Comparison of ENCODE assay signal across 25 cellular contexts in the genomic region with DNA sequence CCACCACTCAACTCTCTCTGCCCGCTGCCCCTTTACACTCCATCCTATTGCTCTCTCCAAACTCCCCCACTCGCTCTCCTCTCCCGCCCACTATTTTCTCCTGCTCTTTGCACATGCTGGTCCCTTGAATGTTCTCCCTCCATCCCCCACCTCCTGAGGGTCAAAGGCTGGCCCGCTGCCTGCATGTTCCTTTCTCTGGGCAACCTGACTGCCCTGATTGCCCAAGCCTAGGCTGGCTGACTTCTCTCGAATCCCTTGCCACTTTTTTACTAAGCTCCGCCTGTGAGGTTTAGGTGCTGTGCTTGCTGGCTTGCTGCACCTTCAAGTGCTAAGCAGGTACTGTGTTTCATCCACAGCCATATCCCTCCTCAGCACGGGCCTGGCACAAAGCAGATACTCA. TPM values are rescaled to one million over a fixed set of nuclear protein-coding genes. Genes with fewer than 3 reads are reported as not detected.
DNase-seq lines count a peak whose midpoint lies in the region; ATAC-seq, FAIRE-seq and TF ChIP-seq lines count a peak whose summit lies in the region.
"Had no signal": no experiment of that assay in that cellular context is flagged by ENCODE, and none has a peak within 500 bp of the region (broad histone marks: within the 10 kb centered on the region; RNA-seq: fewer than 3 reads in every experiment).

No MANE protein-coding gene starts in this region.

- H3K36me3 Mint-ChIP-seq in CD4-positive, CD25-positive, alpha-beta regulatory T cell, result peaks cover 36% of the 10 kb centered on the region
- H3K36me3 Mint-ChIP-seq in CD4-positive, alpha-beta T cell (ENCODE audit: low read depth), result peaks cover 89% of the 10 kb centered on the region
- peaks cover 47% of the 10 kb centered on the region for H3K36me3 Mint-ChIP-seq in T-cell

- H3K9me3 ChIP-seq in CD4-positive, CD25-positive, alpha-beta regulatory T cell (ENCODE audit: control insufficient read depth in 2 of 2, low read length in 2 of 2), result no peaks in the 10 kb centered on the region
- H3K9me3 ChIP-seq in CD4-positive, alpha-beta T cell (ENCODE audit: control insufficient read depth, low read length), result no peaks in the 10 kb centered on the region
- H3K9me3 ChIP-seq in kidney (ENCODE audit: control insufficient read depth in 1 of 2, low read length in 2 of 2) (no peaks in the 10 kb centered on the region), Peyer's patch (no peaks in the 10 kb centered on the region)
- H3K9me3 ChIP-seq: adrenal gland, transverse colon had no signal

- H3K4me3 ChIP-seq in CD4-positive, CD25-positive, alpha-beta regulatory T cell (ENCODE audit: low read depth, low read length), result no peak overlapping the region
- H3K4me3 ChIP-seq in kidney (ENCODE audit: low read length in 2 of 2), result no peak overlapping the region
- no peak overlapping the region for H3K4me3 ChIP-seq in Peyer's patch
- H3K4me3 ChIP-seq: adrenal gland, GM12878, left ventricle myocardium inferior, transverse colon had no signal

- H3K4me1 Mint-ChIP-seq in CD4-positive, CD25-positive, alpha-beta regulatory T cell, result peaks cover 12 to 71% (median 47%) of the 10 kb centered on the region in 4 donors
- peaks cover 77% of the 10 kb centered on the region for H3K4me1 Mint-ChIP-seq in CD4-positive, alpha-beta T cell (ENCODE audit: low read depth)
- H3K4me1 Mint-ChIP-seq in T-cell, result peaks cover 58 to 72% (median 69%) of the 10 kb centered on the region in 3 donors

- no peak for DNase-seq in CD4-positive, CD25-positive, alpha-beta regulatory T cell
- DNase-seq in CD4-positive, alpha-beta T cell, result no peak
- DNase-seq in T-cell (no peak), kidney (peak; percentile 32), COLO829 (ENCODE audit: low spot score) (no peak), Peyer's patch (no peak), occipital lobe (lab: John Stamatoyannopoulos, UW) (no peak)
- DNase-seq: adrenal gland; brain microvascular endothelial cell; DMS79 treated with DMSO at 0.1 percent for 48 hours; effector CD4-positive, alpha-beta T cell; foreskin keratinocyte; left ventricle myocardium inferior; NCI-H1048; NCI-H187; NCI-H2171 treated with DMSO at 0.1 percent for 48 hours; NCI-H526 treated with DMSO at 0.1 percent for 48 hours; stimulated activated CD4-positive, alpha-beta T cell treated with anti-CD3 and anti-CD28 coated beads, Interleukin-15, amount 100 ng/mL, for 24 hours; T-helper 2 cell; transverse colon had no signal

- peak overlapping the region in 3 of 4 donors; percentile 71 to 94 (median 86) for H3K4me3 Mint-ChIP-seq in CD4-positive, CD25-positive, alpha-beta regulatory T cell
- peak overlapping the region; percentile 90 for H3K4me3 Mint-ChIP-seq in CD4-positive, alpha-beta T cell
- peak overlapping the region; percentile 6 to 85 (median 83) for H3K4me3 Mint-ChIP-seq in T-cell

- POLR2A ChIA-PET in CD4-positive, alpha-beta T cell (lab: Charles Lee), result no interaction called here
- POLR2A ChIA-PET in T-cell (lab: Charles Lee), result no interaction called here

- CTCF ChIA-PET in CD4-positive, alpha-beta T cell (lab: Charles Lee), result no interaction called here
- CTCF ChIA-PET in T-cell (lab: Charles Lee), result interaction anchor here in 1 of 2 donors (0.6 kb wide), 1 partner anchor 766 kb away, joined by 5 read pairs; no protein-coding TSS in a partner anchor

- H3K9me3 Mint-ChIP-seq in CD4-positive, CD25-positive, alpha-beta regulatory T cell, result peaks cover 0 to 3% (median 0%) of the 10 kb centered on the region in 7 donors
- no peaks in the 10 kb centered on the region for H3K9me3 Mint-ChIP-seq in CD4-positive, alpha-beta T cell
- peaks cover 0 to 3% (median 0%) of the 10 kb centered on the region in 3 donors for H3K9me3 Mint-ChIP-seq in T-cell

- peaks cover 33% of the 10 kb centered on the region for H3K4me1 ChIP-seq in CD4-positive, CD25-positive, alpha-beta regulatory T cell (ENCODE audit: control insufficient read depth, insufficient read depth, low read length, poor library complexity, severe bottlenecking)
- H3K4me1 ChIP-seq in kidney (ENCODE audit: control insufficient read depth in 1 of 2, insufficient read depth in 1 of 2, low read depth in 1 of 2, low read length in 2 of 2) (peaks cover 7 to 9% of the 10 kb centered on the region in 2 donors), Peyer's patch (peaks cover 0 to 30% (median 14%) of the 10 kb centered on the region in 4 donors)

- TF ChIP-seq CTCF in CD4-positive, alpha-beta T cell (IDR thresholded peaks at IDR 0.05), result no peak
- no peak for TF ChIP-seq CTCF in kidney (IDR thresholded peaks at IDR 0.05; ENCODE audit: borderline replicate concordance, extremely low read depth, insufficient read depth)
- no peak for TF ChIP-seq CTCF in Peyer's patch (IDR thresholded peaks at IDR 0.05)

- H3K27ac ChIP-seq in CD4-positive, CD25-positive, alpha-beta regulatory T cell (ENCODE audit: insufficient read depth, low read length, poor library complexity, severe bottlenecking), result no peak overlapping the region
- no peak overlapping the region for H3K27ac ChIP-seq in CD4-positive, alpha-beta T cell (ENCODE audit: low read depth, low read length)
- H3K27ac ChIP-seq in kidney (ENCODE audit: low read depth in 2 of 2, low read length in 2 of 2) (no peak overlapping the region), Peyer's patch (no peak overlapping the region)
- H3K27ac ChIP-seq: adrenal gland, brain microvascular endothelial cell, foreskin keratinocyte, HL-60, left ventricle myocardium inferior, transverse colon had no signal

- H3K9ac ChIP-seq in kidney (ENCODE audit: low read length in 2 of 2), result no peak overlapping the region

- H3K27ac Mint-ChIP-seq in CD4-positive, CD25-positive, alpha-beta regulatory T cell, result no peak overlapping the region
- peak overlapping the region; percentile 99 for H3K27ac Mint-ChIP-seq in CD4-positive, alpha-beta T cell
- H3K27ac Mint-ChIP-seq in T-cell, result peak overlapping the region in 1 of 2 donors; percentile 31
- H3K27ac Mint-ChIP-seq: mesothelial cell of epicardium had no signal

- no peak for ATAC-seq in CD4-positive, CD25-positive, alpha-beta regulatory T cell (ENCODE audit: low read depth in 2 of 2)
- ATAC-seq in CD4-positive, alpha-beta T cell (ENCODE audit: poor library complexity), result no peak
- no peak for ATAC-seq in T-cell (replicated peaks in 1 of 4)
- ATAC-seq: foreskin keratinocyte, GM12878, HCT116 had no signal

- peaks cover 45% of the 10 kb centered on the region for H3K36me3 ChIP-seq in CD4-positive, CD25-positive, alpha-beta regulatory T cell (ENCODE audit: control insufficient read depth, insufficient read depth, low read length)
- peaks cover 6 to 11% of the 10 kb centered on the region in 2 donors for H3K36me3 ChIP-seq in kidney (ENCODE audit: control insufficient read depth in 1 of 2, insufficient read depth in 2 of 2, low read length in 2 of 2)
- peaks cover 0 to 34% (median 0%) of the 10 kb centered on the region in 3 donors for H3K36me3 ChIP-seq in Peyer's patch

- no peak for FAIRE-seq in kidney (lab: Jason Lieb, UNC)

- no peak for TF ChIP-seq POLR2A in Peyer's patch (IDR thresholded peaks at IDR 0.05)

- H3K27me3 Mint-ChIP-seq in CD4-positive, CD25-positive, alpha-beta regulatory T cell, result peaks cover 4% of the 10 kb centered on the region
- no peaks in the 10 kb centered on the region for H3K27me3 Mint-ChIP-seq in CD4-positive, alpha-beta T cell
- H3K27me3 Mint-ChIP-seq in T-cell, result no peaks in the 10 kb centered on the region

- no peaks in the 10 kb centered on the region for H3K27me3 ChIP-seq in CD4-positive, CD25-positive, alpha-beta regulatory T cell (ENCODE audit: control insufficient read depth, insufficient read depth, low read length)
- no peaks in the 10 kb centered on the region for H3K27me3 ChIP-seq in CD4-positive, alpha-beta T cell (ENCODE audit: control insufficient read depth, insufficient read depth, low read length)
- H3K27me3 ChIP-seq in Peyer's patch, result no peaks in the 10 kb centered on the region
- H3K27me3 ChIP-seq: adrenal gland, brain microvascular endothelial cell, foreskin keratinocyte, transverse colon had no signal

- intact Hi-C loops in CD4-positive, alpha-beta T cell (cut with DNase I, micrococcal nuclease), result loop anchor here in 1 of 2 experiments (10.0 kb wide), 2 partner anchors 758 to 782 kb away; a partner anchor contains a TSS
- intact Hi-C loops in kidney (cut with DNase I), result no loop called here

RNA-seq across cellular contexts. Expression of a gene that starts 2.7 kb away (rescaled TPM):
- total RNA-seq in CD4-positive, CD25-positive, alpha-beta regulatory T cell, result 36.9 TPM
- polyA plus RNA-seq in CD4-positive, CD25-positive, alpha-beta regulatory T cell, result 10 to 100 TPM; 23.7 to 33.3 (median 26.5) TPM
- total RNA-seq in CD4-positive, alpha-beta T cell, result 10 to 100 TPM; 38.9 to 41.7 TPM
- total RNA-seq in T-cell (10 to 100 TPM; 27.3 to 34.8 (median 31.1) TPM), kidney (20.9 TPM), Peyer's patch (10 to 100 TPM; 37.2 to 38.9 (median 38.5) TPM), occipital lobe (15.0 TPM)
- polyA plus RNA-seq in kidney (ENCODE audit: insufficient read depth, low read depth, low replicate concordance), result 24.7 TPM

RNA-seq across cellular contexts. Expression of a gene that starts 2.9 kb away (rescaled TPM):
- total RNA-seq in CD4-positive, CD25-positive, alpha-beta regulatory T cell, result 476 TPM
- 1,000 to 10,000 TPM; 1,107 to 1,194 (median 1,127) TPM for polyA plus RNA-seq in CD4-positive, CD25-positive, alpha-beta regulatory T cell
- 100 to 1,000 TPM; 749 to 750 TPM for total RNA-seq in CD4-positive, alpha-beta T cell
- 100 to 1,000 TPM; 542 to 606 (median 574) TPM for total RNA-seq in T-cell
- total RNA-seq in kidney, result 439 TPM
- polyA plus RNA-seq in kidney (ENCODE audit: insufficient read depth, low read depth, low replicate concordance), result 1,996 TPM
- total RNA-seq in Peyer's patch, result 100 to 1,000 TPM; 377 to 758 (median 713) TPM
- total RNA-seq in occipital lobe, result 201 TPM

RNA-seq across cellular contexts. Expression of a gene that starts 45.7 kb away (rescaled TPM):
- 5.5 TPM for total RNA-seq in CD4-positive, CD25-positive, alpha-beta regulatory T cell
- polyA plus RNA-seq in CD4-positive, CD25-positive, alpha-beta regulatory T cell, result 10 to 100 TPM; 23.9 to 41.6 (median 28.4) TPM
- total RNA-seq in CD4-positive, alpha-beta T cell, result 1 to 10 TPM; 2.1 to 2.9 TPM
- total RNA-seq in T-cell (10 to 100 TPM in 3 of 5 donors, 1 to 10 TPM in 2; 3.1 to 21.7 (median 15.6) TPM), kidney (3.5 TPM), Peyer's patch (1 to 10 TPM in 2 of 4 donors, not detected in 2; 2.5 to 6.6 TPM), occipital lobe (1.6 TPM)
- 4.6 TPM for polyA plus RNA-seq in kidney (ENCODE audit: insufficient read depth, low read depth, low replicate concordance)
- total RNA-seq: LHCN-M2 had no signal
